Comparison of ENCODE assay signal across 2 cellular contexts in the genomic region with DNA sequence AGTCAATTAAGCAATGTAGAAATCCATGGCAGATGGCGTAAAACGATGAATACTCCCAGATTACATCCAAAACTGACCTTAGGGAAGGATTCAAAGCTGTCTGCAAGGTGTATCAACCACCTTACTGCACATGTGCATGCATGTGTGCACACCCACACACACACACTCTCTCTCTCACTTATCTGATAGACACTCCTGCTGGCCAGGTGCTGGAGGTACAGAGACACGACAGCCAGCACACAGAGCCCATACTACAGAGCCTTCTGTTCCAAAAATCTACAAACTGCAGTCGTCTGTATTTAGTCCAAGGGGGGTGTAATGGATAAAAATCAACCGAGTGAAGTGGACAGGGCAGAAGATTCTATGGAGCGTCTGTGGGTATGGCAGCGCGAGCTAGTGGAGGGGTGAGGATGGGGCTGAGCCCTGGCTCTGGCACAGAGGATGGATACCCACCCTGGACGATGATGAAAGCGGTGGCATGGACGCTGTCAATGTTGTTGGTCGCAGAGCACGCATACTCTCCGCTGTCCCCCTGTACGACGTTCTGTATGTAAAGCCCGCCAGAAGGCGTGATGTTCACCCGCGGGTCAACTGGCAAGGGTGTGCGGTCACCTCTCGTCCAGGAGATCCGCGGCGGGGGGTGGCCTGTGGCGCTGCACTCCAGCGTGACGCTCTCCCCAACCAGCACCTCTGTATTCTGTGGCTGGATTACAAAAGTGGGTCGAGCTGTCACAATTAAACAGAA.
TF ChIP-seq lines count a peak whose summit lies in the region.

No MANE protein-coding gene starts in this region.

TF ChIP-seq in HepG2, 621 proteins besides CTCF, POLR2A, EP300 and RAD21:
- TF ChIP-seq XBP1 (CRISPR knock-in tag; IDR thresholded peaks at IDR 0.05) (no peak), ZNF547 (CRISPR knock-in tag; IDR thresholded peaks at IDR 0.05) (no peak)

TF ChIP-seq in H1, 55 proteins besides CTCF, POLR2A, EP300 and RAD21:
- no peak for TF ChIP-seq FOSL1 (IDR thresholded peaks at IDR 0.05; ENCODE audit: insufficient read depth, low read depth, low read length)
- TF ChIP-seq, protein P1, sequence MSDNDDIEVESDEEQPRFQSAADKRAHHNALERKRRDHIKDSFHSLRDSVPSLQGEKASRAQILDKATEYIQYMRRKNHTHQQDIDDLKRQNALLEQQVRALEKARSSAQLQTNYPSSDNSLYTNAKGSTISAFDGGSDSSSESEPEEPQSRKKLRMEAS (IDR thresholded peaks at IDR 0.05) = no peak
- no peak for TF ChIP-seq KDM1A (IDR thresholded peaks at IDR 0.05; ENCODE audit: borderline replicate concordance, low read length)
- no peak for TF ChIP-seq RBBP5 (IDR thresholded peaks at IDR 0.05; ENCODE audit: borderline replicate concordance, low read depth, low read length)
- no peak for TF ChIP-seq SUZ12 (IDR thresholded peaks at IDR 0.05; ENCODE audit: low read length)
- TF ChIP-seq HDAC2 (IDR thresholded peaks at IDR 0.05; ENCODE audit: borderline replicate concordance in 1 of 2, low read depth in 2 of 2, low read length in 2 of 2) = no peak
- TF ChIP-seq SIX5 (IDR thresholded peaks at IDR 0.05; ENCODE audit: low read depth, low read length) = no peak
- TF ChIP-seq JUND (IDR thresholded peaks at IDR 0.05; ENCODE audit: low read length) = no peak
- TF ChIP-seq GTF2F1 (IDR thresholded peaks at IDR 0.05; ENCODE audit: borderline replicate concordance, low read depth, low read length) = no peak
- TF ChIP-seq, protein P2, sequence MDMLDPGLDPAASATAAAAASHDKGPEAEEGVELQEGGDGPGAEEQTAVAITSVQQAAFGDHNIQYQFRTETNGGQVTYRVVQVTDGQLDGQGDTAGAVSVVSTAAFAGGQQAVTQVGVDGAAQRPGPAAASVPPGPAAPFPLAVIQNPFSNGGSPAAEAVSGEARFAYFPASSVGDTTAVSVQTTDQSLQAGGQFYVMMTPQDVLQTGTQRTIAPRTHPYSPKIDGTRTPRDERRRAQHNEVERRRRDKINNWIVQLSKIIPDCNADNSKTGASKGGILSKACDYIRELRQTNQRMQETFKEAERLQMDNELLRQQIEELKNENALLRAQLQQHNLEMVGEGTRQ (IDR thresholded peaks at IDR 0.05; ENCODE audit: low read length) = no peak
- no peak for TF ChIP-seq CHD2 (IDR thresholded peaks at IDR 0.05; ENCODE audit: low read length)
- TF ChIP-seq POU5F1 (IDR thresholded peaks at IDR 0.05; ENCODE audit: low read depth, low read length) = no peak
- TF ChIP-seq, protein P3, sequence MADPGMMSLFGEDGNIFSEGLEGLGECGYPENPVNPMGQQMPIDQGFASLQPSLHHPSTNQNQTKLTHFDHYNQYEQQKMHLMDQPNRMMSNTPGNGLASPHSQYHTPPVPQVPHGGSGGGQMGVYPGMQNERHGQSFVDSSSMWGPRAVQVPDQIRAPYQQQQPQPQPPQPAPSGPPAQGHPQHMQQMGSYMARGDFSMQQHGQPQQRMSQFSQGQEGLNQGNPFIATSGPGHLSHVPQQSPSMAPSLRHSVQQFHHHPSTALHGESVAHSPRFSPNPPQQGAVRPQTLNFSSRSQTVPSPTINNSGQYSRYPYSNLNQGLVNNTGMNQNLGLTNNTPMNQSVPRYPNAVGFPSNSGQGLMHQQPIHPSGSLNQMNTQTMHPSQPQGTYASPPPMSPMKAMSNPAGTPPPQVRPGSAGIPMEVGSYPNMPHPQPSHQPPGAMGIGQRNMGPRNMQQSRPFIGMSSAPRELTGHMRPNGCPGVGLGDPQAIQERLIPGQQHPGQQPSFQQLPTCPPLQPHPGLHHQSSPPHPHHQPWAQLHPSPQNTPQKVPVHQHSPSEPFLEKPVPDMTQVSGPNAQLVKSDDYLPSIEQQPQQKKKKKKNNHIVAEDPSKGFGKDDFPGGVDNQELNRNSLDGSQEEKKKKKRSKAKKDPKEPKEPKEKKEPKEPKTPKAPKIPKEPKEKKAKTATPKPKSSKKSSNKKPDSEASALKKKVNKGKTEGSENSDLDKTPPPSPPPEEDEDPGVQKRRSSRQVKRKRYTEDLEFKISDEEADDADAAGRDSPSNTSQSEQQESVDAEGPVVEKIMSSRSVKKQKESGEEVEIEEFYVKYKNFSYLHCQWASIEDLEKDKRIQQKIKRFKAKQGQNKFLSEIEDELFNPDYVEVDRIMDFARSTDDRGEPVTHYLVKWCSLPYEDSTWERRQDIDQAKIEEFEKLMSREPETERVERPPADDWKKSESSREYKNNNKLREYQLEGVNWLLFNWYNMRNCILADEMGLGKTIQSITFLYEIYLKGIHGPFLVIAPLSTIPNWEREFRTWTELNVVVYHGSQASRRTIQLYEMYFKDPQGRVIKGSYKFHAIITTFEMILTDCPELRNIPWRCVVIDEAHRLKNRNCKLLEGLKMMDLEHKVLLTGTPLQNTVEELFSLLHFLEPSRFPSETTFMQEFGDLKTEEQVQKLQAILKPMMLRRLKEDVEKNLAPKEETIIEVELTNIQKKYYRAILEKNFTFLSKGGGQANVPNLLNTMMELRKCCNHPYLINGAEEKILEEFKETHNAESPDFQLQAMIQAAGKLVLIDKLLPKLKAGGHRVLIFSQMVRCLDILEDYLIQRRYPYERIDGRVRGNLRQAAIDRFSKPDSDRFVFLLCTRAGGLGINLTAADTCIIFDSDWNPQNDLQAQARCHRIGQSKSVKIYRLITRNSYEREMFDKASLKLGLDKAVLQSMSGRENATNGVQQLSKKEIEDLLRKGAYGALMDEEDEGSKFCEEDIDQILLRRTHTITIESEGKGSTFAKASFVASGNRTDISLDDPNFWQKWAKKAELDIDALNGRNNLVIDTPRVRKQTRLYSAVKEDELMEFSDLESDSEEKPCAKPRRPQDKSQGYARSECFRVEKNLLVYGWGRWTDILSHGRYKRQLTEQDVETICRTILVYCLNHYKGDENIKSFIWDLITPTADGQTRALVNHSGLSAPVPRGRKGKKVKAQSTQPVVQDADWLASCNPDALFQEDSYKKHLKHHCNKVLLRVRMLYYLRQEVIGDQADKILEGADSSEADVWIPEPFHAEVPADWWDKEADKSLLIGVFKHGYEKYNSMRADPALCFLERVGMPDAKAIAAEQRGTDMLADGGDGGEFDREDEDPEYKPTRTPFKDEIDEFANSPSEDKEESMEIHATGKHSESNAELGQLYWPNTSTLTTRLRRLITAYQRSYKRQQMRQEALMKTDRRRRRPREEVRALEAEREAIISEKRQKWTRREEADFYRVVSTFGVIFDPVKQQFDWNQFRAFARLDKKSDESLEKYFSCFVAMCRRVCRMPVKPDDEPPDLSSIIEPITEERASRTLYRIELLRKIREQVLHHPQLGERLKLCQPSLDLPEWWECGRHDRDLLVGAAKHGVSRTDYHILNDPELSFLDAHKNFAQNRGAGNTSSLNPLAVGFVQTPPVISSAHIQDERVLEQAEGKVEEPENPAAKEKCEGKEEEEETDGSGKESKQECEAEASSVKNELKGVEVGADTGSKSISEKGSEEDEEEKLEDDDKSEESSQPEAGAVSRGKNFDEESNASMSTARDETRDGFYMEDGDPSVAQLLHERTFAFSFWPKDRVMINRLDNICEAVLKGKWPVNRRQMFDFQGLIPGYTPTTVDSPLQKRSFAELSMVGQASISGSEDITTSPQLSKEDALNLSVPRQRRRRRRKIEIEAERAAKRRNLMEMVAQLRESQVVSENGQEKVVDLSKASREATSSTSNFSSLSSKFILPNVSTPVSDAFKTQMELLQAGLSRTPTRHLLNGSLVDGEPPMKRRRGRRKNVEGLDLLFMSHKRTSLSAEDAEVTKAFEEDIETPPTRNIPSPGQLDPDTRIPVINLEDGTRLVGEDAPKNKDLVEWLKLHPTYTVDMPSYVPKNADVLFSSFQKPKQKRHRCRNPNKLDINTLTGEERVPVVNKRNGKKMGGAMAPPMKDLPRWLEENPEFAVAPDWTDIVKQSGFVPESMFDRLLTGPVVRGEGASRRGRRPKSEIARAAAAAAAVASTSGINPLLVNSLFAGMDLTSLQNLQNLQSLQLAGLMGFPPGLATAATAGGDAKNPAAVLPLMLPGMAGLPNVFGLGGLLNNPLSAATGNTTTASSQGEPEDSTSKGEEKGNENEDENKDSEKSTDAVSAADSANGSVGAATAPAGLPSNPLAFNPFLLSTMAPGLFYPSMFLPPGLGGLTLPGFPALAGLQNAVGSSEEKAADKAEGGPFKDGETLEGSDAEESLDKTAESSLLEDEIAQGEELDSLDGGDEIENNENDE (IDR thresholded peaks at IDR 0.05; ENCODE audit: insufficient replicate concordance, low read length) = no peak
- TF ChIP-seq SRF (IDR thresholded peaks at IDR 0.05; ENCODE audit: low read depth, low read length) = no peak
- no peak for TF ChIP-seq CBX8 (IDR thresholded peaks at IDR 0.05; ENCODE audit: borderline replicate concordance, low read depth, low read length)
